1 cellular context compared by ENCODE assay signal in the genomic region with DNA sequence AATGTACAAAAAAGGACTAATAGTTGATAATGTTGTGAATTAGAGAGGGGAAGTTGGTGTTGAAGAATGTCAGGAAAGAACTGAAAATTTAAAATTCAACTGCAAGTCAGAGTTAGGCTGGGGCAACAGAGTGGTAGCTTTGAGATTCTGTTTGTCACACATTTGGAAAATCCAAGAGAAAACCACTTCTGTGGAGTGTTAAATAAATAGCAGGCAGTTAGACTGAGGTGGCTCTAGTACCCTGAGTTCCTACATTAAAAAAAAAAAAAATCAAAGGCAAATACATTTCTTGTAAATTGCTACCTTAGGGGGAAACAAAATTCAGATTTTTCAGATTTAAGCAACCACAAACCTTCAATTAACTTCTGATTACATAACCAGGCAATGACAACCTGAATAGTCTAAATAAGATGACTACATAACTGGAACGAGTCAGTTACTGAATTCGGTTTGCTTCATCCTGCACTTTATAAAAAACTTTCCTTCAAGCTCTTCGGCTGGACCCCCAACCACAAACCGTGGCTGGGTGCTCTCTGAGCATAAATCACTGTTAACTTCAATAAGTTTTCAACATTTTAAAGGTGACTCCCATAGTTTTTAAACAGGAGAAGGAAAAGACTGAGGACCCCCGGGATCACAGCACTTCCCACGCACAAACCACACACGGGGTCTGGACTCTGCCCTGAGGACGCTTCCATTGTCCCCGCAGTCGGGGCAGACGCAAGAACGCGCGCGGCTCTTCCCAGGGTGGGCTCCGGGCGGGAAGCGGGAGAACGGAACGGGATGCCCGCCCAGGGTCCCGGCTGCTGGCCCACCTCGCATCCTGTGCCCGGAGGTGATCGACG.
TF ChIP-seq lines count a peak whose summit lies in the region.

No MANE protein-coding gene starts in this region.

TF ChIP-seq in IMR-90, 13 proteins besides CTCF, POLR2A, EP300 and RAD21 (continued from another document):
- TF ChIP-seq FOS (IDR thresholded peaks at IDR 0.05; ENCODE audit: low read depth, low read length) = no peak
